In genomic region chr5:164097747-164098146, GRCh38 we compare ENCODE assay signal across 24 cellular contexts.
DNase-seq lines count a peak whose midpoint lies in the region; ATAC-seq and TF ChIP-seq lines count a peak whose summit lies in the region.
"Had no signal": no experiment of that assay in that cellular context is flagged by ENCODE, and none has a peak within 500 bp of the region (broad histone marks: within the 10 kb centered on the region; RNA-seq: fewer than 3 reads in every experiment).

No MANE protein-coding gene starts in this region.

- TF ChIP-seq EP300 in SK-N-SH (IDR thresholded peaks at IDR 0.05; ENCODE audit: borderline replicate concordance in 1 of 2, low read depth in 1 of 2, low read length in 1 of 2), result peak in 1 of 2 experiments; percentile 24; a peak in 1 of 4 replicates

- no peaks in the 10 kb centered on the region for H3K79me2 ChIP-seq in SK-N-SH (ENCODE audit: insufficient read depth)
- H3K79me2 ChIP-seq: parathyroid adenoma had no signal

- ATAC-seq in SK-N-SH treated with all-trans-retinoic acid at 6 μM for 48 hours, result no peak
- peak; percentile 59 for ATAC-seq in activated T-helper 17 cell treated with anti-CD3 and anti-CD28 coated beads, Interleukin-2, amount 50 U/mL, for 72 hours (replicated peaks)
- peak; percentile 83 for ATAC-seq in stimulated activated effector memory CD8-positive, alpha-beta T cell treated with anti-CD3 and anti-CD28 coated beads, Interleukin-12 subunit alpha, Interleukin-12 subunit beta, amount 100 ng/mL, for 72 hours
- no peak for ATAC-seq in natural killer cell treated with Interleukin-12 subunit alpha and Interleukin-12 subunit beta and Interleukin-15 and Interleukin-18, amount 100 ng/mL, for 72 hours
- ATAC-seq: naive thymus-derived CD4-positive, alpha-beta T cell; upper lobe of right lung had no signal

- TF ChIP-seq CTCF in SK-N-SH (IDR thresholded peaks at IDR 0.05) (no peak), fibroblast of mammary gland (conservative IDR thresholded peaks at IDR 0.05; ENCODE audit: control insufficient read depth, insufficient read depth, low read depth, low read length) (no peak)

- CTCF ChIA-PET in SK-N-SH (lab: Yijun Ruan, JAX), result no interaction called here

- H3K9ac ChIP-seq in SK-N-SH, result no peak overlapping the region
- H3K9ac ChIP-seq: parathyroid adenoma had no signal

- H3K9me3 Mint-ChIP-seq in activated T-helper 17 cell treated with anti-CD3 and anti-CD28 coated beads, Interleukin-2, amount 50 U/mL, for 72 hours, result no peaks in the 10 kb centered on the region
- H3K9me3 Mint-ChIP-seq in stimulated activated effector memory CD8-positive, alpha-beta T cell treated with anti-CD3 and anti-CD28 coated beads, Interleukin-12 subunit alpha, Interleukin-12 subunit beta, amount 100 ng/mL, for 72 hours, result peaks cover 3% of the 10 kb centered on the region
- H3K9me3 Mint-ChIP-seq in T-helper 2 cell treated with Interferon-gamma antibody and Interleukin-4, amounts not matched to agents 5 μg/mL and 100 μg/mL, for 36 hours, result no peaks in the 10 kb centered on the region
- no peaks in the 10 kb centered on the region for H3K9me3 Mint-ChIP-seq in natural killer cell treated with Interleukin-12 subunit alpha and Interleukin-12 subunit beta and Interleukin-15 and Interleukin-18, amount 100 ng/mL, for 72 hours
- H3K9me3 Mint-ChIP-seq: memory B cell; stimulated activated naive CD8-positive, alpha-beta T cell treated with anti-CD3 and anti-CD28 coated beads, Interleukin-15, Interleukin-2, amounts not matched to agents 100 ng/mL and 50 ng/mL, for 24 hours had no signal

- no peaks in the 10 kb centered on the region for H4K20me1 ChIP-seq in SK-N-SH (ENCODE audit: insufficient read depth)

- no peak overlapping the region for H3K27ac ChIP-seq in SK-N-SH (ENCODE audit: low read depth in 2 of 2, low read length in 1 of 2)
- H3K27ac ChIP-seq: 22Rv1, parathyroid adenoma, upper lobe of right lung had no signal

- H3K9me2 ChIP-seq in SK-N-SH, result no peaks in the 10 kb centered on the region

- no peak overlapping the region for H3K4me3 Mint-ChIP-seq in activated T-helper 17 cell treated with anti-CD3 and anti-CD28 coated beads, Interleukin-2, amount 50 U/mL, for 72 hours
- H3K4me3 Mint-ChIP-seq in stimulated activated effector memory CD8-positive, alpha-beta T cell treated with anti-CD3 and anti-CD28 coated beads, Interleukin-12 subunit alpha, Interleukin-12 subunit beta, amount 100 ng/mL, for 72 hours, result no peak overlapping the region
- no peak overlapping the region for H3K4me3 Mint-ChIP-seq in T-helper 2 cell treated with Interferon-gamma antibody and Interleukin-4, amounts not matched to agents 5 μg/mL and 100 μg/mL, for 36 hours
- no peak overlapping the region for H3K4me3 Mint-ChIP-seq in natural killer cell treated with Interleukin-12 subunit alpha and Interleukin-12 subunit beta and Interleukin-15 and Interleukin-18, amount 100 ng/mL, for 72 hours
- H3K4me3 Mint-ChIP-seq: central memory CD8-positive, alpha-beta T cell; memory B cell; naive thymus-derived CD4-positive, alpha-beta T cell; stimulated activated naive CD8-positive, alpha-beta T cell treated with anti-CD3 and anti-CD28 coated beads, Interleukin-15, Interleukin-2, amounts not matched to agents 100 ng/mL and 50 ng/mL, for 24 hours had no signal

- no peak overlapping the region for H3K27ac Mint-ChIP-seq in activated T-helper 17 cell treated with anti-CD3 and anti-CD28 coated beads, Interleukin-2, amount 50 U/mL, for 72 hours
- no peak overlapping the region for H3K27ac Mint-ChIP-seq in stimulated activated effector memory CD8-positive, alpha-beta T cell treated with anti-CD3 and anti-CD28 coated beads, Interleukin-12 subunit alpha, Interleukin-12 subunit beta, amount 100 ng/mL, for 72 hours
- no peak overlapping the region for H3K27ac Mint-ChIP-seq in T-helper 2 cell treated with Interferon-gamma antibody and Interleukin-4, amounts not matched to agents 5 μg/mL and 100 μg/mL, for 36 hours
- no peak overlapping the region for H3K27ac Mint-ChIP-seq in natural killer cell treated with Interleukin-12 subunit alpha and Interleukin-12 subunit beta and Interleukin-15 and Interleukin-18, amount 100 ng/mL, for 72 hours
- H3K27ac Mint-ChIP-seq: memory B cell; naive thymus-derived CD4-positive, alpha-beta T cell; stimulated activated naive CD8-positive, alpha-beta T cell treated with anti-CD3 and anti-CD28 coated beads, Interleukin-15, Interleukin-2, amounts not matched to agents 100 ng/mL and 50 ng/mL, for 24 hours had no signal

- no peaks in the 10 kb centered on the region for H3F3A ChIP-seq in SK-N-SH (replicated peaks; ENCODE audit: insufficient read depth)

- no peak overlapping the region for H3K4me3 ChIP-seq in SK-N-SH (ENCODE audit: low read depth in 2 of 2, low read length in 1 of 2)
- H3K4me3 ChIP-seq in fibroblast of mammary gland (ENCODE audit: control insufficient read depth, low read depth, low read length), result no peak overlapping the region
- H3K4me3 ChIP-seq: upper lobe of right lung had no signal

- no peak overlapping the region for H3K4me2 ChIP-seq in SK-N-SH

- H3K27me3 Mint-ChIP-seq in activated T-helper 17 cell treated with anti-CD3 and anti-CD28 coated beads, Interleukin-2, amount 50 U/mL, for 72 hours, result no peaks in the 10 kb centered on the region
- H3K27me3 Mint-ChIP-seq in T-helper 2 cell treated with Interferon-gamma antibody and Interleukin-4, amounts not matched to agents 5 μg/mL and 100 μg/mL, for 36 hours (ENCODE audit: low read depth), result no peaks in the 10 kb centered on the region
- H3K27me3 Mint-ChIP-seq in natural killer cell treated with Interleukin-12 subunit alpha and Interleukin-12 subunit beta and Interleukin-15 and Interleukin-18, amount 100 ng/mL, for 72 hours, result no peaks in the 10 kb centered on the region
- H3K27me3 Mint-ChIP-seq: central memory CD8-positive, alpha-beta T cell; memory B cell; naive thymus-derived CD4-positive, alpha-beta T cell; stimulated activated naive CD8-positive, alpha-beta T cell treated with anti-CD3 and anti-CD28 coated beads, Interleukin-15, Interleukin-2, amounts not matched to agents 100 ng/mL and 50 ng/mL, for 24 hours had no signal

- no peaks in the 10 kb centered on the region for H3K36me3 Mint-ChIP-seq in activated T-helper 17 cell treated with anti-CD3 and anti-CD28 coated beads, Interleukin-2, amount 50 U/mL, for 72 hours (ENCODE audit: low read depth)
- no peaks in the 10 kb centered on the region for H3K36me3 Mint-ChIP-seq in stimulated activated effector memory CD8-positive, alpha-beta T cell treated with anti-CD3 and anti-CD28 coated beads, Interleukin-12 subunit alpha, Interleukin-12 subunit beta, amount 100 ng/mL, for 72 hours
- no peaks in the 10 kb centered on the region for H3K36me3 Mint-ChIP-seq in T-helper 2 cell treated with Interferon-gamma antibody and Interleukin-4, amounts not matched to agents 5 μg/mL and 100 μg/mL, for 36 hours (ENCODE audit: low read depth)
- H3K36me3 Mint-ChIP-seq in natural killer cell treated with Interleukin-12 subunit alpha and Interleukin-12 subunit beta and Interleukin-15 and Interleukin-18, amount 100 ng/mL, for 72 hours, result no peaks in the 10 kb centered on the region
- H3K36me3 Mint-ChIP-seq: memory B cell; naive thymus-derived CD4-positive, alpha-beta T cell had no signal

- H3K4me1 ChIP-seq in SK-N-SH (ENCODE audit: control insufficient read depth in 1 of 2, insufficient read depth in 2 of 2, low read depth in 1 of 2, low read length in 1 of 2), result no peaks in the 10 kb centered on the region
- H3K4me1 ChIP-seq: BE2C, parathyroid adenoma, upper lobe of right lung had no signal

- POLR2A ChIA-PET in SK-N-SH (lab: Yijun Ruan, JAX), result no interaction called here

- no peaks in the 10 kb centered on the region for H3K9me3 ChIP-seq in SK-N-SH
- H3K9me3 ChIP-seq: BE2C, upper lobe of right lung had no signal

- no peak overlapping the region for H2AFZ ChIP-seq in SK-N-SH (ENCODE audit: low read depth)
- H2AFZ ChIP-seq: parathyroid adenoma had no signal

- no peak for TF ChIP-seq RAD21 in SK-N-SH (IDR thresholded peaks at IDR 0.05; ENCODE audit: low read length)

- no peak for DNase-seq in SK-N-SH
- DNase-seq in fibroblast of mammary gland (ENCODE audit: low read depth), result peak; percentile 3
- DNase-seq in stimulated activated effector memory CD8-positive, alpha-beta T cell treated with anti-CD3 and anti-CD28 coated beads, Interleukin-12 subunit alpha, Interleukin-12 subunit beta, amount 100 ng/mL, for 72 hours (ENCODE audit: low spot score in 2 of 2), result no peak
- DNase-seq in T-helper 2 cell treated with Interferon-gamma antibody and Interleukin-4, amounts not matched to agents 5 μg/mL and 100 μg/mL, for 36 hours (ENCODE audit: low spot score), result no peak
- DNase-seq in natural killer cell treated with Interleukin-12 subunit alpha and Interleukin-12 subunit beta and Interleukin-15 and Interleukin-18, amount 100 ng/mL, for 72 hours (ENCODE audit: low spot score), result no peak
- DNase-seq in NCI-H2227 treated with DMSO at 0.1 percent for 48 hours (lab: John Stamatoyannopoulos, UW), result no peak
- DNase-seq: activated CD4-positive, alpha-beta T cell treated with anti-CD3 and anti-CD28 coated beads for 48 hours; activated effector memory CD4-positive, alpha-beta T cell treated with Interleukin-2 at 50 U/mL for 16 hours; BE2C; effector CD8-positive, alpha-beta T cell; hippocampal formation; kidney; naive thymus-derived CD4-positive, alpha-beta T cell; NCI-H1694; NCI-H446 treated with DMSO at 0.1 percent for 48 hours; stimulated activated CD4-positive, alpha-beta T cell treated with anti-CD3 and anti-CD28 coated beads, Interleukin-2, amount 100 ng/mL, for 24 hours; upper lobe of right lung had no signal

- H3K36me3 ChIP-seq in SK-N-SH (replicated peaks in 1 of 2; ENCODE audit: control insufficient read depth in 1 of 2, insufficient read depth in 2 of 2, low read length in 1 of 2), result no peaks in the 10 kb centered on the region
- H3K36me3 ChIP-seq: BE2C, upper lobe of right lung had no signal

- WGBS in SK-N-SH (ENCODE audit: low lambda C conversion rate), result 54% methylated on average over 4 of the region's 4 CpGs

- no peaks in the 10 kb centered on the region for H3K27me3 ChIP-seq in SK-N-SH (ENCODE audit: insufficient read depth)
- H3K27me3 ChIP-seq: BE2C, upper lobe of right lung had no signal

- no peaks in the 10 kb centered on the region for H3K4me1 Mint-ChIP-seq in activated T-helper 17 cell treated with anti-CD3 and anti-CD28 coated beads, Interleukin-2, amount 50 U/mL, for 72 hours
- no peaks in the 10 kb centered on the region for H3K4me1 Mint-ChIP-seq in stimulated activated effector memory CD8-positive, alpha-beta T cell treated with anti-CD3 and anti-CD28 coated beads, Interleukin-12 subunit alpha, Interleukin-12 subunit beta, amount 100 ng/mL, for 72 hours
- H3K4me1 Mint-ChIP-seq in T-helper 2 cell treated with Interferon-gamma antibody and Interleukin-4, amounts not matched to agents 5 μg/mL and 100 μg/mL, for 36 hours (ENCODE audit: low read depth), result no peaks in the 10 kb centered on the region
- H3K4me1 Mint-ChIP-seq in natural killer cell treated with Interleukin-12 subunit alpha and Interleukin-12 subunit beta and Interleukin-15 and Interleukin-18, amount 100 ng/mL, for 72 hours (ENCODE audit: low read depth in 2 of 2), result no peaks in the 10 kb centered on the region
- H3K4me1 Mint-ChIP-seq: central memory CD8-positive, alpha-beta T cell; memory B cell; naive thymus-derived CD4-positive, alpha-beta T cell had no signal

TF ChIP-seq in SK-N-SH treated with all-trans-retinoic acid at 6 μM for 48 hours, 23 proteins besides CTCF, POLR2A, EP300 and RAD21 (continues in another document):
- TF ChIP-seq GLIS3 (CRISPR knock-in tag; IDR thresholded peaks at IDR 0.05), result no peak

Comparison
In these comparisons a context has a peak if more than half of its experiments do, and no peak if none do; other contexts are left out.
1. ATAC-seq: peak in activated T-helper 17 cell treated with anti-CD3 and anti-CD28 coated beads, Interleukin-2, amount 50 U/mL, for 72 hours (single experiment) and stimulated activated effector memory CD8-positive, alpha-beta T cell treated with anti-CD3 and anti-CD28 coated beads, Interleukin-12 subunit alpha, Interleukin-12 subunit beta, amount 100 ng/mL, for 72 hours (single experiment); none in SK-N-SH treated with all-trans-retinoic acid at 6 μM for 48 hours (single experiment) and natural killer cell treated with Interleukin-12 subunit alpha and Interleukin-12 subunit beta and Interleukin-15 and Interleukin-18, amount 100 ng/mL, for 72 hours (0 of 2).